9 cellular contexts compared by ENCODE assay signal in genomic region chr22:24521791-24522245, GRCh38. TPM values are rescaled to one million over a fixed set of nuclear protein-coding genes. Genes with fewer than 3 reads are reported as not detected.
A peak's percentile ranks its signal among the peaks of the same experiment; 100 is the strongest.
DNase-seq lines count a peak whose midpoint lies in the region; ATAC-seq and TF ChIP-seq lines count a peak whose summit lies in the region.
"Had no signal": no experiment of that assay in that cellular context is flagged by ENCODE, and none has a peak within 500 bp of the region (broad histone marks: within the 10 kb centered on the region; RNA-seq: fewer than 3 reads in every experiment).

No MANE protein-coding gene starts in this region.

- peaks cover 5% of the 10 kb centered on the region; the same call in 1 of the 2 replicates for H3K27me3 Mint-ChIP-seq in HFFc6 (ENCODE audit: insufficient read depth)
- H3K27me3 Mint-ChIP-seq in activated CD4-positive, alpha-beta memory T cell treated with anti-CD3 and anti-CD28 coated beads, Interleukin-2, amount 10 ng/mL, durations not matched to agents 7 days and 5 days: peaks cover 13% of the 10 kb centered on the region

- no peak for TF ChIP-seq POLR2A in prostate gland (IDR thresholded peaks at IDR 0.05)

- POLR2A ChIA-PET in activated CD4-positive, alpha-beta memory T cell treated with anti-CD3 and anti-CD28 coated beads, Interleukin-2, amount 10 ng/mL, durations not matched to agents 7 days and 5 days (lab: Charles Lee): interaction anchor here (0.9 kb wide), 1 partner anchor 94 kb away, joined by 3 read pairs; the partner anchor contains the start of gene ADORA2A

- H3K27me3 ChIP-seq in prostate gland (replicated peaks; ENCODE audit: insufficient read depth): no peaks in the 10 kb centered on the region

- WGBS in prostate gland: 21% methylated on average over 8 of the region's 8 CpGs

- CTCF ChIA-PET in activated CD4-positive, alpha-beta memory T cell treated with anti-CD3 and anti-CD28 coated beads, Interleukin-2, amount 10 ng/mL, durations not matched to agents 7 days and 5 days (lab: Charles Lee): interaction anchor here (0.5 to 4.3 kb wide), 14 partner anchors 9 to 323 kb away, joined by 3 to 36 read pairs (median 6); partner anchors contain the start of gene ADORA2A

- H3K36me3 ChIP-seq in prostate gland: no peaks in the 10 kb centered on the region

- H3K4me3 ChIP-seq in fibroblast of pulmonary artery (replicated peaks; ENCODE audit: low read depth, low read length) (no peak overlapping the region), prostate gland (no peak overlapping the region)

- peaks cover 47% of the 10 kb centered on the region for H3K4me1 Mint-ChIP-seq in HFFc6 (ENCODE audit: low read depth)
- peaks cover 16% of the 10 kb centered on the region for H3K4me1 Mint-ChIP-seq in activated CD4-positive, alpha-beta memory T cell treated with anti-CD3 and anti-CD28 coated beads, Interleukin-2, amount 10 ng/mL, durations not matched to agents 7 days and 5 days

- H3K9me3 Mint-ChIP-seq in HFFc6: no peaks in the 10 kb centered on the region
- no peaks in the 10 kb centered on the region for H3K9me3 Mint-ChIP-seq in activated CD4-positive, alpha-beta memory T cell treated with anti-CD3 and anti-CD28 coated beads, Interleukin-2, amount 10 ng/mL, durations not matched to agents 7 days and 5 days
- H3K9me3 Mint-ChIP-seq: IgD-negative memory B cell had no signal

- no peaks in the 10 kb centered on the region for H3K36me3 Mint-ChIP-seq in HFFc6 (ENCODE audit: low read depth)
- no peaks in the 10 kb centered on the region for H3K36me3 Mint-ChIP-seq in activated CD4-positive, alpha-beta memory T cell treated with anti-CD3 and anti-CD28 coated beads, Interleukin-2, amount 10 ng/mL, durations not matched to agents 7 days and 5 days (ENCODE audit: low read depth)

- H3K9me3 ChIP-seq in prostate gland: no peaks in the 10 kb centered on the region

- intact Hi-C loops in prostate gland (cut with DNase I): loop anchor here (5.0 to 10.0 kb wide), 3 partner anchors 95 to 337 kb away; partner anchors contain the start of genes ADORA2A, SPECC1L and SUSD2

- no peak overlapping the region for H3K27ac Mint-ChIP-seq in HFFc6
- H3K27ac Mint-ChIP-seq in activated CD4-positive, alpha-beta memory T cell treated with anti-CD3 and anti-CD28 coated beads, Interleukin-2, amount 10 ng/mL, durations not matched to agents 7 days and 5 days: no peak overlapping the region
- H3K27ac Mint-ChIP-seq: IgD-negative memory B cell had no signal

- TF ChIP-seq CTCF in HFFc6 (IDR thresholded peaks at IDR 0.05): peak; percentile 77
- peak; percentile 60 for TF ChIP-seq CTCF in fibroblast of pulmonary artery (IDR thresholded peaks at IDR 0.05; ENCODE audit: low read length, missing control alignments)
- peak; percentile 10 to 77 (median 63) for TF ChIP-seq CTCF in prostate gland (IDR thresholded peaks at IDR 0.05)

- DNase-seq in COR-L47 (lab: John Stamatoyannopoulos, UW): peak; percentile 89
- peak; percentile 55 for DNase-seq in HFFc6
- peak; percentile 83 to 96 for DNase-seq in NCI-H524 (lab: John Stamatoyannopoulos, UW)
- peak; percentile 52 for DNase-seq in activated CD4-positive, alpha-beta memory T cell treated with anti-CD3 and anti-CD28 coated beads, Interleukin-2, amount 10 ng/mL, durations not matched to agents 7 days and 5 days
- peak; percentile 71 for DNase-seq in fibroblast of pulmonary artery (ENCODE audit: low read depth)
- DNase-seq in prostate gland (ENCODE audit: low spot score): peak; percentile 72
- no peak for DNase-seq in putamen (ENCODE audit: low spot score)

- no peak overlapping the region for H3K27ac ChIP-seq in prostate gland

- no peaks in the 10 kb centered on the region for H3K4me1 ChIP-seq in prostate gland (replicated peaks)

- no peak overlapping the region for H3K4me3 Mint-ChIP-seq in HFFc6
- H3K4me3 Mint-ChIP-seq in activated CD4-positive, alpha-beta memory T cell treated with anti-CD3 and anti-CD28 coated beads, Interleukin-2, amount 10 ng/mL, durations not matched to agents 7 days and 5 days: no peak overlapping the region

- no peak for ATAC-seq in HG03469 (IDR thresholded peaks at IDR 0.05; ENCODE audit: unreplicated experiment)

RNA-seq across cellular contexts. Expression of gene UPB1, which starts 26.7 kb away (rescaled TPM):
- total RNA-seq in HFFc6 (2021; fragmentation: NEBNext Ultra II Directional; extraction: Animal tissue kit (Norgen Biotek cat#: 25700)): under 1 TPM in 4 of 6 experiments, not detected in 2; 0.07 to 0.14 (median 0.12) TPM
- under 1 TPM; 0.30 to 0.33 TPM for total RNA-seq in activated CD4-positive, alpha-beta memory T cell treated with anti-CD3 and anti-CD28 coated beads, Interleukin-2, amount 10 ng/mL, durations not matched to agents 7 days and 5 days
- 1 to 10 TPM in 1 of 2 donors, under 1 TPM in 1; 0.05 to 5.0 TPM for total RNA-seq in prostate gland

RNA-seq across cellular contexts. Expression of gene GUCD1, which starts 33.1 kb away (rescaled TPM):
- 10 to 100 TPM; 82.4 to 99.5 (median 89.0) TPM for total RNA-seq in HFFc6 (2021; fragmentation: NEBNext Ultra II Directional; extraction: Animal tissue kit (Norgen Biotek cat#: 25700))
- total RNA-seq in activated CD4-positive, alpha-beta memory T cell treated with anti-CD3 and anti-CD28 coated beads, Interleukin-2, amount 10 ng/mL, durations not matched to agents 7 days and 5 days: 100 to 1,000 TPM; 115 to 118 TPM
- total RNA-seq in prostate gland: 100 to 1,000 TPM; 143 to 147 TPM

RNA-seq across cellular contexts. Expression of gene SNRPD3, which starts 34.0 kb away (rescaled TPM):
- total RNA-seq in HFFc6 (2021; fragmentation: NEBNext Ultra II Directional; extraction: Animal tissue kit (Norgen Biotek cat#: 25700)): 100 to 1,000 TPM in 5 of 6 experiments, 10 to 100 TPM in 1; 98.9 to 108 (median 104) TPM
- 10 to 100 TPM; 87.1 to 93.5 TPM for total RNA-seq in activated CD4-positive, alpha-beta memory T cell treated with anti-CD3 and anti-CD28 coated beads, Interleukin-2, amount 10 ng/mL, durations not matched to agents 7 days and 5 days
- 100 to 1,000 TPM; 152 to 169 TPM for total RNA-seq in prostate gland
